25 cellular contexts compared by ENCODE assay signal in genomic region chr5:37211661-37212060, GRCh38.
"Had no signal": no experiment of that assay in that cellular context is flagged by ENCODE, and none has a peak within 500 bp of the region (broad histone marks: within the 10 kb centered on the region; RNA-seq: fewer than 3 reads in every experiment).

No MANE protein-coding gene starts in this region.

- DNase-seq: activated B cell treated with CpG ODN at 0.5 μM for 24 hours; activated CD4-positive, alpha-beta memory T cell treated with anti-CD3 and anti-CD28 coated beads for 36 hours; activated CD4-positive, alpha-beta T cell treated with anti-CD3 and anti-CD28 coated beads for 1 hour; activated CD4-positive, alpha-beta T cell treated with anti-CD3 and anti-CD28 coated beads, Interleukin-2, amount 10 ng/mL, durations not matched to agents 7 days and 5 days; activated CD8-positive, alpha-beta memory T cell treated with anti-CD3 and anti-CD28 coated beads for 24 hours; activated effector memory CD4-positive, alpha-beta T cell treated with anti-CD3 and anti-CD28 coated beads, Interleukin-2, amount 50 U/mL, for 16 hours; activated naive CD4-positive, alpha-beta T cell treated with Interleukin-2 at 50 U/mL for 16 hours; activated naive CD8-positive, alpha-beta T cell treated with anti-CD3 and anti-CD28 coated beads, Interleukin-2, amount 50 U/mL, for 24 hours; activated T-cell treated with anti-CD3 and anti-CD28 coated beads, Interleukin-2, amount 50 U/mL, for 4 hours; amygdala; Kasumi-1; KBM-7; NCI-H1092; NCI-H1417; NCI-H1930; NCI-H2171; NCI-H226; NCI-H526; NCI-H82; SIG-M5; T-cell; T-helper 2 cell; T1000 had no signal

- H3K27ac Mint-ChIP-seq: activated B cell treated with CpG ODN at 0.5 μM for 24 hours; activated CD4-positive, alpha-beta memory T cell treated with anti-CD3 and anti-CD28 coated beads for 36 hours; activated CD4-positive, alpha-beta T cell treated with anti-CD3 and anti-CD28 coated beads, Interleukin-2, amount 10 ng/mL, durations not matched to agents 7 days and 5 days; activated naive CD4-positive, alpha-beta T cell treated with anti-CD3 and anti-CD28 coated beads, Interleukin-2, amount 50 U/mL, for 72 hours; activated naive CD8-positive, alpha-beta T cell treated with anti-CD3 and anti-CD28 coated beads, Interleukin-2, amount 50 U/mL, for 24 hours; T-cell had no signal

- H3K4me3 Mint-ChIP-seq: activated B cell treated with CpG ODN at 0.5 μM for 24 hours; activated CD4-positive, alpha-beta memory T cell treated with anti-CD3 and anti-CD28 coated beads for 36 hours; activated CD4-positive, alpha-beta T cell treated with anti-CD3 and anti-CD28 coated beads, Interleukin-2, amount 10 ng/mL, durations not matched to agents 7 days and 5 days; activated naive CD8-positive, alpha-beta T cell treated with anti-CD3 and anti-CD28 coated beads, Interleukin-2, amount 50 U/mL, for 24 hours; activated T-cell treated with anti-CD3 and anti-CD28 coated beads, Interleukin-2, amount 50 U/mL, for 4 hours; T-cell had no signal

- H3K27me3 Mint-ChIP-seq: activated B cell treated with CpG ODN at 0.5 μM for 24 hours; activated CD4-positive, alpha-beta memory T cell treated with anti-CD3 and anti-CD28 coated beads for 36 hours; activated CD4-positive, alpha-beta T cell treated with anti-CD3 and anti-CD28 coated beads, Interleukin-2, amount 10 ng/mL, durations not matched to agents 7 days and 5 days; activated naive CD8-positive, alpha-beta T cell treated with anti-CD3 and anti-CD28 coated beads, Interleukin-2, amount 50 U/mL, for 24 hours; T-cell had no signal

- H3K9me3 Mint-ChIP-seq: activated B cell treated with CpG ODN at 0.5 μM for 24 hours; activated CD4-positive, alpha-beta memory T cell treated with anti-CD3 and anti-CD28 coated beads for 36 hours; activated CD4-positive, alpha-beta T cell treated with anti-CD3 and anti-CD28 coated beads, Interleukin-2, amount 10 ng/mL, durations not matched to agents 7 days and 5 days; activated naive CD4-positive, alpha-beta T cell treated with anti-CD3 and anti-CD28 coated beads, Interleukin-2, amount 50 U/mL, for 72 hours; activated naive CD8-positive, alpha-beta T cell treated with anti-CD3 and anti-CD28 coated beads, Interleukin-2, amount 50 U/mL, for 24 hours; activated T-cell treated with anti-CD3 and anti-CD28 coated beads, Interleukin-2, amount 50 U/mL, for 4 hours; T-cell had no signal

- FAIRE-seq: TTC549 had no signal
